ENCODE assay signal across 1 cellular context in the genomic region with DNA sequence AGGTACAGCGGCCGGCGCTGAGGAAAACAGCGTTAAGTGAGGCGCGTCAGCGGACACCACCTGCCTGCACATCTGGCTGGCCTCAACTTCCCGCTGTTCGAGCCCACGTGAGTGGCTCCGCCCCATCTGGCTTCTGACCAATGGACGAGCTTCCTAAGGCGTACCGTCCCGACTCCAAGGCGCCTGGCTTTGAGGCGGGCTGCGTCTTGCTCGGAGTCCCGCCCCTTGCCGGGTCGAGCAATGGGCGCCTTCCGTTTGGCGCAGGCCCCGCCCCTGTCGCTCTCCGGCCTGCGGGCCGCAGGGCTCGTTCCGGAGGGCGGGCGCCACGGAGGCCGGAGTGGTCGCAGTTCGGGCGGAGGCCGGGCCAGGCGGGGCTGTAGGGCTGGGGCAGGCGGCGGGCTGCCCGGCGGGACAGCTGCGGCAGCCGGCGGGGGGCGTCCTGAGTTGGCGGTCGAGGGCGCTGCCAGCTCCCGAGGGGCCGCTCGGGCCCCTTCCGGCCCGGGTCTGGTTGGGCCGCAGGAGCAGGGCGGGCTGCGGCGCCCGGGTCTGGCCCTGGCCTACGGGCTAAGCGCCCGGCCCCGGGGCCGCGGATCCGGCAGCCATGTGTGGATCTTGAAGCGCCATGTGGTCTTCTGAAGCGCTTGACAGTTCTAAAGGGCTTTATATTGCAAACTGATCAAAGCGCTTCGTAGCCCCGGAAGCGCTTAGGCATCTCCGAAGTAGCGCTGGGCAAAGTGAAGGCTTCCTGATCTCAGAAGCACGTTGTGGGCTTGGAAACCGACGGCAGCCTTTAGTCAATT.
TF ChIP-seq lines count a peak whose summit lies in the region.

A gene with protein sequence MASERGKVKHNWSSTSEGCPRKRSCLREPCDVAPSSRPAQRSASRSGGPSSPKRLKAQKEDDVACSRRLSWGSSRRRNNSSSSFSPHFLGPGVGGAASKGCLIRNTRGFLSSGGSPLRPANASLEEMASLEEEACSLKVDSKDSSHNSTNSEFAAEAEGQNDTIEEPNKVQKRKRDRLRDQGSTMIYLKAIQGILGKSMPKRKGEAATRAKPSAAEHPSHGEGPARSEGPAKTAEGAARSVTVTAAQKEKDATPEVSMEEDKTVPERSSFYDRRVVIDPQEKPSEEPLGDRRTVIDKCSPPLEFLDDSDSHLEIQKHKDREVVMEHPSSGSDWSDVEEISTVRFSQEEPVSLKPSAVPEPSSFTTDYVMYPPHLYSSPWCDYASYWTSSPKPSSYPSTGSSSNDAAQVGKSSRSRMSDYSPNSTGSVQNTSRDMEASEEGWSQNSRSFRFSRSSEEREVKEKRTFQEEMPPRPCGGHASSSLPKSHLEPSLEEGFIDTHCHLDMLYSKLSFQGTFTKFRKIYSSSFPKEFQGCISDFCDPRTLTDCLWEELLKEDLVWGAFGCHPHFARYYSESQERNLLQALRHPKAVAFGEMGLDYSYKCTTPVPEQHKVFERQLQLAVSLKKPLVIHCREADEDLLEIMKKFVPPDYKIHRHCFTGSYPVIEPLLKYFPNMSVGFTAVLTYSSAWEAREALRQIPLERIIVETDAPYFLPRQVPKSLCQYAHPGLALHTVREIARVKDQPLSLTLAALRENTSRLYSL (plus strand): TSS at position 276 of the 800 bp plus-strand sequence. CDS start 742 bp downstream, outside the sequence.

TF ChIP-seq in GM12878, 131 proteins besides CTCF, POLR2A, EP300 and RAD21 (continued from another document):
- TF ChIP-seq ZNF687 (IDR thresholded peaks at IDR 0.05) = peak; percentile 74
- TF ChIP-seq TAF1 (IDR thresholded peaks at IDR 0.05; ENCODE audit: borderline replicate concordance, low read depth, low read length) = peak; percentile 61; the same call in 1 of the 2 replicates
